In genomic region chr5:75116836-75117235, GRCh38 we compare ENCODE assay signal across 8 cellular contexts.
"Had no signal": no experiment of that assay in that cellular context is flagged by ENCODE, and none has a peak within 500 bp of the region (broad histone marks: within the 10 kb centered on the region; RNA-seq: fewer than 3 reads in every experiment).

No MANE protein-coding gene starts in this region.

- DNase-seq: GDM1, GF-D8 had no signal

- ATAC-seq: GM12878 had no signal

- H3K4me3 ChIP-seq: GM12878 had no signal

- FAIRE-seq: G401.6, GM12878, GM12891, GM12892, GM18507, GM19239 had no signal
